ENCODE assay signal across 8 cellular contexts in the genomic region with DNA sequence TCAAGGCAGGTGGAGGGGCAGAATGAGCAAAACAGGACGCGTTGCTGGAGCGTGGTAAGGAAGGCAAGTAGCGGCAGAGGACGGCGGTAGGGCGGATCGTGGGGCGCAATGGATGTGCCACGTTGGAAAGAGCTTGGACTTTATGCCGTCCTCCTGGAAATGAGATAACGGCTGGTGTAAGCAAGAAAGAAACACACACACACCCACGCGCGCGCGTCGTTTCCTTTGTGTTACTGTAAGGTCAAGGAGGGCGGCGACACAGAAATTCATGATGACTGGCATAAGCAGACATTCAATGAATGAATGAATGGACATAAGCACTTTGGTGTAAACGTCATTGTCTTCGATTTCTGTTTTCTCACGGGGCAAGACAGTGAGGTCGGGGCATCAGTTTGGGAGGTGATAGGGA. TPM values are rescaled to one million over a fixed set of nuclear protein-coding genes. Genes with fewer than 3 reads are reported as not detected.
A peak's percentile ranks its signal among the peaks of the same experiment; 100 is the strongest.
DNase-seq lines count a peak whose midpoint lies in the region; ATAC-seq and TF ChIP-seq lines count a peak whose summit lies in the region.

No MANE protein-coding gene starts in this region.

- H3K9me3 ChIP-seq in NT2/D1 (ENCODE audit: insufficient read depth, low read length) (no peaks in the 10 kb centered on the region), cardiac muscle cell (ENCODE audit: low read depth) (no peaks in the 10 kb centered on the region)

- peak overlapping the region; percentile 89 for H3K27ac Mint-ChIP-seq in progenitor cell of endocrine pancreas

- H3K4me1 ChIP-seq in NT2/D1 (ENCODE audit: insufficient read depth, insufficient read length) (no peaks in the 10 kb centered on the region), cardiac muscle cell (ENCODE audit: low read depth) (peaks cover 6% of the 10 kb centered on the region)

- peak overlapping the region; percentile 83 for H3K9ac ChIP-seq in NT2/D1 (ENCODE audit: insufficient read length, low read depth)

- H3K27me3 ChIP-seq in NT2/D1 (ENCODE audit: insufficient read depth, insufficient read length), result peaks cover 17% of the 10 kb centered on the region
- peaks cover 25% of the 10 kb centered on the region for H3K27me3 ChIP-seq in cardiac muscle cell

- H3K36me3 Mint-ChIP-seq in progenitor cell of endocrine pancreas (ENCODE audit: insufficient read depth), result peaks cover 5% of the 10 kb centered on the region

- H3K27ac ChIP-seq in cardiac muscle cell, result no peak overlapping the region

- peaks cover 11% of the 10 kb centered on the region for H3K4me1 Mint-ChIP-seq in progenitor cell of endocrine pancreas (ENCODE audit: low read depth)

- H3K4me3 ChIP-seq in GM12865 (ENCODE audit: low read depth, low read length) (peak overlapping the region; percentile 92), NT2/D1 (ENCODE audit: insufficient read length, low read depth) (peak overlapping the region; percentile 88), cardiac muscle cell (peak overlapping the region; percentile 85)

- H3K4me3 Mint-ChIP-seq in progenitor cell of endocrine pancreas (ENCODE audit: low read depth), result peak overlapping the region; percentile 83

- H3K27me3 Mint-ChIP-seq in progenitor cell of endocrine pancreas, result peaks cover 19% of the 10 kb centered on the region

- H3K36me3 ChIP-seq in NT2/D1 (ENCODE audit: insufficient read depth, insufficient read length, low read length) (peaks cover 10% of the 10 kb centered on the region), cardiac muscle cell (no peaks in the 10 kb centered on the region)

- H3K9me3 Mint-ChIP-seq in progenitor cell of endocrine pancreas (ENCODE audit: low read depth), result no peaks in the 10 kb centered on the region

- ATAC-seq in HG02884 (IDR thresholded peaks at IDR 0.05; ENCODE audit: unreplicated experiment), result no peak

- peak; percentile 38 for DNase-seq in GM12865 (ENCODE audit: low read depth)
- no peak for DNase-seq in NT2/D1 (ENCODE audit: low read depth, low spot score)
- peak; percentile 43 for DNase-seq in activated T-helper 9 cell treated with anti-CD3 and anti-CD28 coated beads, Interleukin-2, amount 50 U/mL, for 16 hours (ENCODE audit: low read depth)
- peak; percentile 15 to 50 for DNase-seq in cardiac muscle cell (ENCODE audit: low read depth in 1 of 2, low spot score in 1 of 2)
- no peak for DNase-seq in progenitor cell of endocrine pancreas (ENCODE audit: low spot score, unreplicated experiment)
- no peak for DNase-seq in DMS153 treated with DMSO at 0.1 percent for 48 hours (lab: John Stamatoyannopoulos, UW; ENCODE audit: unreplicated experiment)
- no peak for DNase-seq in GM19240 (ENCODE audit: insufficient read length, low spot score)

- no peak for TF ChIP-seq CTCF in GM12865 (IDR thresholded peaks at IDR 0.05; ENCODE audit: insufficient read depth, low read depth, low read length, missing control alignments)
- no peak for TF ChIP-seq CTCF in cardiac muscle cell (IDR thresholded peaks at IDR 0.05; ENCODE audit: low read depth, low read length)
- no peak for TF ChIP-seq CTCF in progenitor cell of endocrine pancreas (IDR thresholded peaks at IDR 0.05; ENCODE audit: unreplicated experiment)

RNA-seq across cellular contexts. Expression of a gene that starts 0.7 kb away (rescaled TPM):
- total RNA-seq in cardiac muscle cell (6.7 and 9.4 TPM in 2 replicates), progenitor cell of endocrine pancreas (29.1 and 31.2 TPM in 2 replicates)
- polyA plus RNA-seq in cardiac muscle cell, result 3.4 and 5.1 TPM in 2 replicates

RNA-seq across cellular contexts. Expression of a gene that starts 38.4 kb away (rescaled TPM):
- total RNA-seq in cardiac muscle cell (15.3 and 34.5 TPM in 2 replicates), progenitor cell of endocrine pancreas (29.4 and 32.0 TPM in 2 replicates)
- polyA plus RNA-seq in cardiac muscle cell, result 33.9 and 41.4 TPM in 2 replicates

Comparison
In these comparisons a context has a peak if more than half of its experiments do, and no peak if none do; other contexts are left out.
1. DNase-seq: peak in GM12865 (single experiment), activated T-helper 9 cell treated with anti-CD3 and anti-CD28 coated beads, Interleukin-2, amount 50 U/mL, for 16 hours (single experiment) and cardiac muscle cell (2 of 2); none in NT2/D1 (single experiment), progenitor cell of endocrine pancreas (single experiment), DMS153 treated with DMSO at 0.1 percent for 48 hours (single experiment) and GM19240 (single experiment).
2. Peak in every context shown above with its lines, with median percentiles within 50 percentile points of each other: H3K4me3 ChIP-seq.